Comparison of ENCODE assay signal across 8 cellular contexts in the genomic region with DNA sequence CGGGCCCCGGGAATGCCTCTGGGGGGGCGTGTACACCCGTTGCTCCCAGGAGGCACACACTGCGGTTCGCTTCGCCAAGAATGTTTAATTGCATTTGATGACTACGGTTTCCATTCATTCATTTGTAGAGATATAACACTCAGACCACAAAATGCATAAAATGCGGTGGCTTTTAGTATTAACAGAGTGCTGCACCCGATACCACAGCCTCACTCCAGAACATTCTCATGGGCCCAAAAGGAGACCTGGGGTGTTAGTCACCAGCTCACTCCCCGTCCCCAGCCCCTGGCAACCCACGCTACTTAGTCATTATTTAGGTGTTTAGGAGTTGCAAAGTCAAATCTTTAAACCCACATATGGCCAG. TPM values are rescaled to one million over a fixed set of nuclear protein-coding genes. Genes with fewer than 3 reads are reported as not detected.
A peak's percentile ranks its signal among the peaks of the same experiment; 100 is the strongest.
DNase-seq lines count a peak whose midpoint lies in the region.

No MANE protein-coding gene starts in this region.

- peak overlapping the region; percentile 65 for H3K9ac ChIP-seq in GM23248

- no peaks in the 10 kb centered on the region for H3K79me2 ChIP-seq in GM23248 (ENCODE audit: insufficient read depth)

- in situ Hi-C loops in GM23248 (cut with MboI) = no loop called here

- H3K27me3 ChIP-seq in GM23248 (replicated peaks; ENCODE audit: insufficient read depth) = no peaks in the 10 kb centered on the region

- peak; percentile 98 for DNase-seq in GM23248
- peak; percentile 26 for DNase-seq in activated CD4-positive, alpha-beta T cell treated with anti-CD3 and anti-CD28 coated beads for 1 hour
- DNase-seq in effector CD4-positive, alpha-beta T cell = peak; percentile 40
- peak; percentile 46 to 76 for DNase-seq in stimulated activated CD4-positive, alpha-beta T cell treated with anti-CD3 and anti-CD28 coated beads, Interleukin-4, amount 100 ng/mL, for 48 hours (ENCODE audit: low read depth in 2 of 2)
- DNase-seq in NOMO-1 treated with DMSO at 0.1 percent for 48 hours (lab: John Stamatoyannopoulos, UW; ENCODE audit: unreplicated experiment) = no peak
- no peak for DNase-seq in COLO668 (lab: John Stamatoyannopoulos, UW; ENCODE audit: unreplicated experiment)
- DNase-seq in HUDEP-2 (lab: John Stamatoyannopoulos, UW; ENCODE audit: unreplicated experiment in 76 of 76) = no peak
- no peak for DNase-seq in NCI-H1417 treated with DMSO at 0.1 percent for 48 hours (lab: John Stamatoyannopoulos, UW)

- no peak overlapping the region for H2AFZ ChIP-seq in GM23248

- H3K4me1 ChIP-seq in GM23248 (ENCODE audit: insufficient read depth) = peaks cover 15% of the 10 kb centered on the region

- H3K4me2 ChIP-seq in GM23248 (ENCODE audit: unreplicated experiment) = no peak overlapping the region

- H3K4me3 ChIP-seq in GM23248 = no peak overlapping the region

- no peaks in the 10 kb centered on the region for H3K9me3 ChIP-seq in GM23248 (ENCODE audit: low read depth)

- no peaks in the 10 kb centered on the region for H3K36me3 ChIP-seq in GM23248 (ENCODE audit: low read depth)

- H4K20me1 ChIP-seq in GM23248 (ENCODE audit: insufficient read depth) = no peaks in the 10 kb centered on the region

- H3K27ac ChIP-seq in GM23248 = peak overlapping the region; percentile 85

- H3K9me2 ChIP-seq in GM23248 (ENCODE audit: insufficient read depth) = no peaks in the 10 kb centered on the region

- peaks cover 6% of the 10 kb centered on the region for H3F3A ChIP-seq in GM23248 (ENCODE audit: insufficient read depth)

- 3 to 5% methylated on average over 12 of the region's 12 CpGs for WGBS in GM23248 (ENCODE audit: low coverage in 1 of 2, low lambda C conversion rate in 2 of 2, missing lambda C conversion rate in 2 of 2), 2 experiments

RNA-seq across cellular contexts. Expression of a gene that starts 21.8 kb away (rescaled TPM):
- total RNA-seq in GM23248 (2014; rRNA removed; shearing (Covaris generic)) = 1.8 and 3.1 TPM in 2 replicates
- 0.14 TPM in 1 of 2 replicates, not detected in the other for polyA plus RNA-seq in GM23248 (2016; fragmentation: Nextera tagmentation; extraction: Ambion mirVana)

RNA-seq across cellular contexts. Expression of a gene that starts 21.8 kb away (rescaled TPM):
- 36.2 and 48.8 TPM in 2 replicates for total RNA-seq in GM23248 (2014; rRNA removed; shearing (Covaris generic))
- 21.8 and 23.6 TPM in 2 replicates for polyA plus RNA-seq in GM23248 (2016; fragmentation: Nextera tagmentation; extraction: Ambion mirVana)

RNA-seq across cellular contexts. Expression of a gene that starts 28.2 kb away (rescaled TPM):
- 0.13 and 1.2 TPM in 2 replicates for total RNA-seq in GM23248 (2014; rRNA removed; shearing (Covaris generic))
- not detected in 2 replicates for polyA plus RNA-seq in GM23248 (2016; fragmentation: Nextera tagmentation; extraction: Ambion mirVana)

RNA-seq across cellular contexts. Expression of a gene that starts 39.1 kb away (rescaled TPM):
- 887 and 955 TPM in 2 replicates for total RNA-seq in GM23248 (2014; rRNA removed; shearing (Covaris generic))
- 939 and 970 TPM in 2 replicates for polyA plus RNA-seq in GM23248 (2016; fragmentation: Nextera tagmentation; extraction: Ambion mirVana)

RNA-seq across cellular contexts. Expression of a gene that starts 51.5 kb away (rescaled TPM):
- total RNA-seq in GM23248 (2014; rRNA removed; shearing (Covaris generic)) = 71.3 and 72.4 TPM in 2 replicates
- 52.7 and 58.5 TPM in 2 replicates for polyA plus RNA-seq in GM23248 (2016; fragmentation: Nextera tagmentation; extraction: Ambion mirVana)

Comparison
In these comparisons a context has a peak if more than half of its experiments do, and no peak if none do; other contexts are left out.
1. DNase-seq: peak in GM23248 (single experiment), activated CD4-positive, alpha-beta T cell treated with anti-CD3 and anti-CD28 coated beads for 1 hour (single experiment), effector CD4-positive, alpha-beta T cell (single experiment) and stimulated activated CD4-positive, alpha-beta T cell treated with anti-CD3 and anti-CD28 coated beads, Interleukin-4, amount 100 ng/mL, for 48 hours (2 of 2); none in NOMO-1 treated with DMSO at 0.1 percent for 48 hours (single experiment), COLO668 (single experiment), HUDEP-2 (0 of 76) and NCI-H1417 treated with DMSO at 0.1 percent for 48 hours (single experiment).